Comparison of ENCODE assay signal across 8 cellular contexts in the genomic region with DNA sequence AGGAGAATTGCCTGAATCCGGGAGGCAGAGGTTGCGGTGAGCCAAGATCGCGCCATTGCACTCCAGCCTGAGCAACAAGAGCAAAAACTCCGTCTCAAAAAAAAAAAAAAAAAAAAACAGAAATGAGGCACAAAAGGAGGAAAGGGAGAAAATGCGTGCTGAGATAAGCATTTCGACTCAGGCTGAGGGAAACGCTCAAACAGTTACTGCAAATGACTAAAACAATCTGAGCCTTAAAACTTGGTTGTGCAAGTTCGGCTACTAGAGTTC. TPM values are rescaled to one million over a fixed set of nuclear protein-coding genes. Genes with fewer than 3 reads are reported as not detected.
A peak's percentile ranks its signal among the peaks of the same experiment; 100 is the strongest.
DNase-seq lines count a peak whose midpoint lies in the region; ATAC-seq and TF ChIP-seq lines count a peak whose summit lies in the region.
"Not testable (repeated sequence)": the region's sequence is repeated elsewhere in the genome, so short reads cannot be mapped to it uniquely, and the experiment has no call there.

No MANE protein-coding gene starts in this region.

- not testable (repeated sequence) for H4K8ac ChIP-seq in H9 (replicated peaks; ENCODE audit: insufficient read length, low read depth, low read length)

- peak overlapping the region; percentile 92 to 98 (median 94) for H3K27ac Mint-ChIP-seq in H9
- H3K27ac Mint-ChIP-seq in activated CD4-positive, alpha-beta memory T cell treated with anti-CD3 and anti-CD28 coated beads for 36 hours, result peak overlapping the region; percentile 92
- H3K27ac Mint-ChIP-seq in central memory CD8-positive, alpha-beta T cell (ENCODE audit: low read depth), result peak overlapping the region; percentile 96
- peak overlapping the region; percentile 49 to 98 (median 94) for H3K27ac Mint-ChIP-seq in naive B cell

- ATAC-seq in central memory CD8-positive, alpha-beta T cell (replicated peaks; ENCODE audit: extremely low read depth, poor library complexity, severe bottlenecking); naive B cell (ENCODE audit: low read depth in 2 of 2): not testable (repeated sequence)
- ATAC-seq in stimulated activated naive CD8-positive, alpha-beta T cell treated with anti-CD3 and anti-CD28 coated beads, Interleukin-15, Interleukin-2, amounts not matched to agents 100 U/mL and 50 U/mL, for 24 hours, result peak; percentile 0

- H3K27me3 Mint-ChIP-seq in H9 (ENCODE audit: low read depth); activated CD4-positive, alpha-beta memory T cell treated with anti-CD3 and anti-CD28 coated beads for 36 hours; central memory CD8-positive, alpha-beta T cell; naive B cell: not testable (repeated sequence)

- not testable (repeated sequence) for H3K27me3 ChIP-seq in H9 (ENCODE audit: insufficient read depth, low read length); left ventricle myocardium inferior (ENCODE audit: low read depth)

- H2BK120ac ChIP-seq in H9 (ENCODE audit: low read depth, low read length, poor library complexity, severe bottlenecking), result not testable (repeated sequence)

- not testable (repeated sequence) for H3K23me2 ChIP-seq in H9 (ENCODE audit: insufficient read length, low read depth, low read length, poor library complexity, severe bottlenecking)

- H2BK20ac ChIP-seq in H9 (ENCODE audit: low read depth, low read length, poor library complexity, severe bottlenecking), result not testable (repeated sequence)

- not testable (repeated sequence) for TF ChIP-seq CTCF in C4-2B (conservative IDR thresholded peaks at IDR 0.05); H9 (conservative IDR thresholded peaks at IDR 0.05); left ventricle myocardium inferior (IDR thresholded peaks at IDR 0.05; ENCODE audit: borderline replicate concordance)

- H3K14ac ChIP-seq in H9 (ENCODE audit: insufficient read depth, low read length), result peak overlapping the region; percentile 55; the same call in 1 of the 2 replicates

- H3K4me1 ChIP-seq in H9 (ENCODE audit: insufficient read depth, low read length), result not testable (repeated sequence)
- H3K4me1 ChIP-seq in left ventricle myocardium inferior, result peaks cover 56% of the 10 kb centered on the region

- H3K4me1 Mint-ChIP-seq in H9 (peaks cover 18 to 19% of the 10 kb centered on the region in 2 experiments), naive B cell (peaks cover 16 to 57% (median 32%) of the 10 kb centered on the region in 3 donors)
- peaks cover 40% of the 10 kb centered on the region for H3K4me1 Mint-ChIP-seq in activated CD4-positive, alpha-beta memory T cell treated with anti-CD3 and anti-CD28 coated beads for 36 hours (ENCODE audit: low read depth)
- peaks cover 33% of the 10 kb centered on the region for H3K4me1 Mint-ChIP-seq in central memory CD8-positive, alpha-beta T cell

- not testable (repeated sequence) for H4K91ac ChIP-seq in H9 (ENCODE audit: insufficient read length, low read depth, low read length)

- not testable (repeated sequence) for H3K23ac ChIP-seq in H9 (ENCODE audit: insufficient read length, low read depth, low read length)

- H3T11ph ChIP-seq in H9 (ENCODE audit: low read length), result not testable (repeated sequence)

- not testable (repeated sequence) for H3K36me3 Mint-ChIP-seq in H9 (ENCODE audit: insufficient read depth in 1 of 3, low read depth in 3 of 3); activated CD4-positive, alpha-beta memory T cell treated with anti-CD3 and anti-CD28 coated beads for 36 hours; naive B cell
- peaks cover 22% of the 10 kb centered on the region for H3K36me3 Mint-ChIP-seq in central memory CD8-positive, alpha-beta T cell (ENCODE audit: insufficient read depth)

- H3K9me3 ChIP-seq in H9 (ENCODE audit: control insufficient read depth, low read depth, low read length); left ventricle myocardium inferior (replicated peaks): not testable (repeated sequence)

- H3K4me3 Mint-ChIP-seq in H9 (peak overlapping the region; percentile 87 to 94), naive B cell (peak overlapping the region; percentile 87 to 96 (median 93))
- H3K4me3 Mint-ChIP-seq in activated CD4-positive, alpha-beta memory T cell treated with anti-CD3 and anti-CD28 coated beads for 36 hours, result peak overlapping the region; percentile 81
- H3K4me3 Mint-ChIP-seq in central memory CD8-positive, alpha-beta T cell, result peak overlapping the region; percentile 85

- H4K20me1 ChIP-seq in H9 (ENCODE audit: control insufficient read depth, insufficient read depth, insufficient read length), result not testable (repeated sequence)

- H3K4me2 ChIP-seq in H9 (ENCODE audit: insufficient read depth, insufficient read length, low read length), result peak overlapping the region; percentile 95

- not testable (repeated sequence) for H3K9me3 Mint-ChIP-seq in H9; activated CD4-positive, alpha-beta memory T cell treated with anti-CD3 and anti-CD28 coated beads for 36 hours; central memory CD8-positive, alpha-beta T cell; naive B cell

- CTCF ChIA-PET in activated CD4-positive, alpha-beta memory T cell treated with anti-CD3 and anti-CD28 coated beads for 36 hours (lab: Charles Lee), result not testable (repeated sequence)

- peak overlapping the region; percentile 93 for H3K9ac ChIP-seq in H9 (ENCODE audit: extremely low read depth, insufficient read length, low read length)

- H3K18ac ChIP-seq in H9 (ENCODE audit: insufficient read length, low read depth, low read length), result not testable (repeated sequence)

- not testable (repeated sequence) for H2BK12ac ChIP-seq in H9 (ENCODE audit: insufficient read length, low read depth, low read length)

- not testable (repeated sequence) for H2BK15ac ChIP-seq in H9 (ENCODE audit: low read depth, low read length)

- not testable (repeated sequence) for H3K4ac ChIP-seq in H9 (ENCODE audit: low read depth, low read length)

- H3K27ac ChIP-seq in C4-2B, result peak overlapping the region; percentile 96
- peak overlapping the region; percentile 55 for H3K27ac ChIP-seq in H9 (ENCODE audit: insufficient read length, low read depth, low read length)
- peak overlapping the region; percentile 98 for H3K27ac ChIP-seq in left ventricle myocardium inferior (replicated peaks)

- H3K36me3 ChIP-seq in left ventricle myocardium inferior, result not testable (repeated sequence)

- not testable (repeated sequence) for H3K79me1 ChIP-seq in H9 (ENCODE audit: insufficient read depth, low read depth, low read length, poor library complexity, severe bottlenecking)

- POLR2A ChIA-PET in activated CD4-positive, alpha-beta memory T cell treated with anti-CD3 and anti-CD28 coated beads for 36 hours (lab: Charles Lee), result interaction anchor here (0.6 to 2.4 kb wide), 5 partner anchors 27 to 779 kb away, joined by 3 to 17 read pairs (median 3); partner anchors contain the start of genes ARF4, PDE12 and SLMAP

- peak overlapping the region; percentile 45 for H2BK5ac ChIP-seq in H9 (ENCODE audit: insufficient read length, low read length)

- not testable (repeated sequence) for H2AFZ ChIP-seq in H9 (ENCODE audit: low read length)

- H3K79me2 ChIP-seq in H9 (ENCODE audit: insufficient read depth, low read length), result not testable (repeated sequence)

- peak overlapping the region; percentile 83 for H3K4me3 ChIP-seq in left ventricle myocardium inferior

- no CpG with 5 or more reads among the region's 9 CpGs for WGBS in H9 (ENCODE audit: extremely low coverage, insufficient read length, low lambda C conversion rate)

- not testable (repeated sequence) for H4K5ac ChIP-seq in H9 (ENCODE audit: insufficient read length, low read depth, low read length)

- not testable (repeated sequence) for DNase-seq in H9; activated CD4-positive, alpha-beta memory T cell treated with anti-CD3 and anti-CD28 coated beads for 36 hours; central memory CD8-positive, alpha-beta T cell (ENCODE audit: low spot score in 2 of 2); left ventricle myocardium inferior; stimulated activated naive CD8-positive, alpha-beta T cell treated with anti-CD3 and anti-CD28 coated beads, Interleukin-15, Interleukin-2, amounts not matched to agents 100 U/mL and 50 U/mL, for 24 hours
- DNase-seq in NCI-H69 (lab: John Stamatoyannopoulos, UW), result peak; percentile 44
- peak; percentile 10 for DNase-seq in naive B cell

- not testable (repeated sequence) for H3K56ac ChIP-seq in H9 (ENCODE audit: insufficient read length, low read depth, low read length)

- intact Hi-C loops in activated CD4-positive, alpha-beta memory T cell treated with anti-CD3 and anti-CD28 coated beads for 36 hours (cut with micrococcal nuclease), result loop anchor here (1.0 to 5.0 kb wide), 5 partner anchors 64 to 465 kb away; partner anchors contain the start of genes APPL1, ARF4, PDE12 and SLMAP
- intact Hi-C loops in left ventricle myocardium inferior (cut with micrococcal nuclease), result not testable (repeated sequence)

- not testable (repeated sequence) for H2AK5ac ChIP-seq in H9 (ENCODE audit: insufficient read length, low read length)

RNA-seq across cellular contexts. Expression of gene DENND6A, which starts 0.8 kb away (rescaled TPM):
- 13.2 and 16.1 TPM in 2 replicates for total RNA-seq in H9 (2021)
- 10 to 100 TPM; 13.0 to 16.0 TPM for total RNA-seq in activated CD4-positive, alpha-beta memory T cell treated with anti-CD3 and anti-CD28 coated beads for 36 hours
- total RNA-seq in left ventricle myocardium inferior, result 14.7 TPM
- 10 to 100 TPM; 15.2 to 31.6 (median 27.1) TPM for polyA plus RNA-seq in naive B cell (ENCODE audit: low read depth in 6 of 6)
